Comparison of ENCODE assay signal across 9 cellular contexts in the genomic region with DNA sequence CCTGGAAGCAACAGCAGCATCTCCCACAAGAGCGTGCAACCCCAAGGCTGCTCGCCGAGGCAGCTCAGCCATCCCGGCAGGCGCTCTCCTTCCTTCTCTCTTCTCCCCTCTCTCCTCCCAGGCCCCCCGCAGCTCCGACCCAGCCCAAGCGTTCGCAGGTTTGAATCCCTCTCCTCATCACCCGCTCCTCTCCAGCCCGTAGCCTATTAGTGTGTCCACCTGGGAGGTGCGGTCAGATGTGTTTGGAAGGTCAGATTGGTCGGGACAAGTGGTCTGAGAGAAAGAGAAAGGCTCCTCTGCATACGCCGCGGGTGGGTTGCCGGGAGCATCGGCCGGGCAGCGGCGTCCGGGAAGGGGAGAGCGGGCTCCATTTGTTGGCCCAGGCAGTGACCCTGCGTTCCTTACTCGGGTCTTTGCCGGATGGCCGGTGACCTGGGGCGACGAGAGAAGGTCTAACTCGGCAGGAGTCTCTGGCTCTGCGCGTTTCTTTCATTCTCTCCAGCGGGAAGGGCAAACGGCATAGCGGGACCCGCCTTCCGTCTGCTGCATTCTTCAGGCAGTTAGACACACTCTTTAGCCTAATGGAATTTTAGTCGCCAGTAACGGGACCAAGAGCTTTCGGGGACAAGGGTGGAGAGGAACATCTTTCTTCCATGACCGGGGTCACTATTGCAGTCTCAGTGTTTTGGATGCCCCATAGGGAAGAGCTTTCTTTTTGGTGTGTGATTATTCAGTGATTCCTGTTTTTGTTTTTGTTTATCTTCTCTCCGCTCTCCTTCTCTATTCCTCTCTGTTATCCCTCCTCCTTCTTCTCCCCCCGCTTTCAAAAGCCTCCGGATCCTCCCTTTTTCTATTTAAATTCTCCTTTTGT. TPM values are rescaled to one million over a fixed set of nuclear protein-coding genes. Genes with fewer than 3 reads are reported as not detected.
DNase-seq lines count a peak whose midpoint lies in the region; ATAC-seq and TF ChIP-seq lines count a peak whose summit lies in the region.
"Had no signal": no experiment of that assay in that cellular context is flagged by ENCODE, and none has a peak within 500 bp of the region (broad histone marks: within the 10 kb centered on the region; RNA-seq: fewer than 3 reads in every experiment).

No MANE protein-coding gene starts in this region.

- no peak overlapping the region for H3K27ac ChIP-seq in esophagus squamous epithelium
- H3K27ac ChIP-seq: BLaER1 had no signal

- H3K9me3 ChIP-seq in esophagus squamous epithelium (no peaks in the 10 kb centered on the region), mucosa of stomach (ENCODE audit: control insufficient read depth, low read length) (no peaks in the 10 kb centered on the region)

- no peak overlapping the region for H3K27ac Mint-ChIP-seq in activated CD4-positive, alpha-beta T cell treated with anti-CD3 and anti-CD28 coated beads, Interleukin-2, amount 10 ng/mL, durations not matched to agents 7 days and 5 days
- no peak overlapping the region for H3K27ac Mint-ChIP-seq in type B pancreatic cell

- H3K4me1 Mint-ChIP-seq in activated CD4-positive, alpha-beta T cell treated with anti-CD3 and anti-CD28 coated beads, Interleukin-2, amount 10 ng/mL, durations not matched to agents 7 days and 5 days: peaks cover 31% of the 10 kb centered on the region
- H3K4me1 Mint-ChIP-seq in type B pancreatic cell (ENCODE audit: unreplicated experiment): peaks cover 21% of the 10 kb centered on the region

- no peaks in the 10 kb centered on the region for H3K9me3 Mint-ChIP-seq in activated CD4-positive, alpha-beta T cell treated with anti-CD3 and anti-CD28 coated beads, Interleukin-2, amount 10 ng/mL, durations not matched to agents 7 days and 5 days
- no peaks in the 10 kb centered on the region for H3K9me3 Mint-ChIP-seq in type B pancreatic cell

- H3K4me3 Mint-ChIP-seq in activated CD4-positive, alpha-beta T cell treated with anti-CD3 and anti-CD28 coated beads, Interleukin-2, amount 10 ng/mL, durations not matched to agents 7 days and 5 days: peak overlapping the region; percentile 67
- H3K4me3 Mint-ChIP-seq in type B pancreatic cell: peak overlapping the region; percentile 86

- H3K27me3 ChIP-seq in esophagus squamous epithelium: peaks cover 16 to 96% (median 36%) of the 10 kb centered on the region in 4 donors
- peaks cover 62% of the 10 kb centered on the region for H3K27me3 ChIP-seq in mucosa of stomach (ENCODE audit: control insufficient read depth, insufficient read depth, low read length)

- no peaks in the 10 kb centered on the region for H3K36me3 Mint-ChIP-seq in activated CD4-positive, alpha-beta T cell treated with anti-CD3 and anti-CD28 coated beads, Interleukin-2, amount 10 ng/mL, durations not matched to agents 7 days and 5 days (ENCODE audit: low read depth)
- peaks cover 4% of the 10 kb centered on the region for H3K36me3 Mint-ChIP-seq in type B pancreatic cell

- no peak for TF ChIP-seq CTCF in esophagus squamous epithelium (IDR thresholded peaks at IDR 0.05)
- TF ChIP-seq CTCF in type B pancreatic cell (conservative IDR thresholded peaks at IDR 0.05): no peak

- POLR2A ChIA-PET in activated CD4-positive, alpha-beta T cell treated with anti-CD3 and anti-CD28 coated beads, Interleukin-2, amount 10 ng/mL, durations not matched to agents 7 days and 5 days (lab: Charles Lee): no interaction called here

- H3K36me3 ChIP-seq in esophagus squamous epithelium (no peaks in the 10 kb centered on the region), mucosa of stomach (ENCODE audit: control insufficient read depth, insufficient read depth, low read length) (no peaks in the 10 kb centered on the region)
- H3K36me3 ChIP-seq: BLaER1 had no signal

- ATAC-seq in HG02798 (IDR thresholded peaks at IDR 0.05; ENCODE audit: poor library complexity, unreplicated experiment): peak; percentile 18
- no peak for ATAC-seq in GM21526 (IDR thresholded peaks at IDR 0.05; ENCODE audit: low FRiP score, unreplicated experiment)

- H3K4me1 ChIP-seq in esophagus squamous epithelium (peaks cover 22 to 30% (median 24%) of the 10 kb centered on the region in 3 donors), mucosa of stomach (ENCODE audit: control insufficient read depth, insufficient read depth, low read length) (peaks cover 12% of the 10 kb centered on the region)
- H3K4me1 ChIP-seq: BLaER1 had no signal

- no peak for TF ChIP-seq POLR2A in esophagus squamous epithelium (IDR thresholded peaks at IDR 0.05)

- 1 to 3% methylated on average over 15 to 18 of the region's 44 CpGs for WGBS in esophagus squamous epithelium, 2 donors

- CTCF ChIA-PET in activated CD4-positive, alpha-beta T cell treated with anti-CD3 and anti-CD28 coated beads, Interleukin-2, amount 10 ng/mL, durations not matched to agents 7 days and 5 days (lab: Charles Lee): interaction anchor here (0.6 to 1.5 kb wide), 2 partner anchors 33 to 104 kb away, joined by 3 to 4 read pairs; no protein-coding TSS in a partner anchor

- peaks cover 82% of the 10 kb centered on the region for H3K27me3 Mint-ChIP-seq in activated CD4-positive, alpha-beta T cell treated with anti-CD3 and anti-CD28 coated beads, Interleukin-2, amount 10 ng/mL, durations not matched to agents 7 days and 5 days
- H3K27me3 Mint-ChIP-seq in type B pancreatic cell: peaks cover 85% of the 10 kb centered on the region

- H3K4me3 ChIP-seq in esophagus squamous epithelium (peak overlapping the region; percentile 7 to 63 (median 43)), mucosa of stomach (ENCODE audit: low read length) (peak overlapping the region; percentile 20)
- H3K4me3 ChIP-seq: BLaER1 had no signal

- DNase-seq in DMS79 treated with DMSO at 0.1 percent for 48 hours (lab: John Stamatoyannopoulos, UW): peak; percentile 22
- DNase-seq in DMS79 (lab: John Stamatoyannopoulos, UW): no peak
- no peak for DNase-seq in activated CD4-positive, alpha-beta T cell treated with anti-CD3 and anti-CD28 coated beads, Interleukin-2, amount 10 ng/mL, durations not matched to agents 7 days and 5 days
- no peak for DNase-seq in esophagus squamous epithelium (lab: John Stamatoyannopoulos, UW)
- peak; percentile 70 for DNase-seq in type B pancreatic cell (ENCODE audit: extremely low spot score, unreplicated experiment)

- no peak overlapping the region for H3K9ac ChIP-seq in mucosa of stomach (ENCODE audit: low read length)
- H3K9ac ChIP-seq: BLaER1 had no signal

- intact Hi-C loops in esophagus squamous epithelium (cut with DNase I): no loop called here

RNA-seq across cellular contexts. Expression of gene TMEFF2, which starts 1.1 kb away (rescaled TPM):
- not detected for total RNA-seq in activated CD4-positive, alpha-beta T cell treated with anti-CD3 and anti-CD28 coated beads, Interleukin-2, amount 10 ng/mL, durations not matched to agents 7 days and 5 days
- total RNA-seq in esophagus squamous epithelium (1 to 10 TPM in 1 of 4 donors, not detected in 3; 1.5 TPM), type B pancreatic cell (ENCODE audit: low replicate concordance) (10.7 and 14.0 TPM in 2 replicates)

Comparison
In these comparisons a context has a peak if more than half of its experiments do, and no peak if none do; other contexts are left out.
1. DNase-seq: peak in DMS79 treated with DMSO at 0.1 percent for 48 hours (single experiment) and type B pancreatic cell (single experiment); none in DMS79 (single experiment), activated CD4-positive, alpha-beta T cell treated with anti-CD3 and anti-CD28 coated beads, Interleukin-2, amount 10 ng/mL, durations not matched to agents 7 days and 5 days (single experiment) and esophagus squamous epithelium (single experiment).